ENCODE assay signal across 8 cellular contexts in the genomic region with DNA sequence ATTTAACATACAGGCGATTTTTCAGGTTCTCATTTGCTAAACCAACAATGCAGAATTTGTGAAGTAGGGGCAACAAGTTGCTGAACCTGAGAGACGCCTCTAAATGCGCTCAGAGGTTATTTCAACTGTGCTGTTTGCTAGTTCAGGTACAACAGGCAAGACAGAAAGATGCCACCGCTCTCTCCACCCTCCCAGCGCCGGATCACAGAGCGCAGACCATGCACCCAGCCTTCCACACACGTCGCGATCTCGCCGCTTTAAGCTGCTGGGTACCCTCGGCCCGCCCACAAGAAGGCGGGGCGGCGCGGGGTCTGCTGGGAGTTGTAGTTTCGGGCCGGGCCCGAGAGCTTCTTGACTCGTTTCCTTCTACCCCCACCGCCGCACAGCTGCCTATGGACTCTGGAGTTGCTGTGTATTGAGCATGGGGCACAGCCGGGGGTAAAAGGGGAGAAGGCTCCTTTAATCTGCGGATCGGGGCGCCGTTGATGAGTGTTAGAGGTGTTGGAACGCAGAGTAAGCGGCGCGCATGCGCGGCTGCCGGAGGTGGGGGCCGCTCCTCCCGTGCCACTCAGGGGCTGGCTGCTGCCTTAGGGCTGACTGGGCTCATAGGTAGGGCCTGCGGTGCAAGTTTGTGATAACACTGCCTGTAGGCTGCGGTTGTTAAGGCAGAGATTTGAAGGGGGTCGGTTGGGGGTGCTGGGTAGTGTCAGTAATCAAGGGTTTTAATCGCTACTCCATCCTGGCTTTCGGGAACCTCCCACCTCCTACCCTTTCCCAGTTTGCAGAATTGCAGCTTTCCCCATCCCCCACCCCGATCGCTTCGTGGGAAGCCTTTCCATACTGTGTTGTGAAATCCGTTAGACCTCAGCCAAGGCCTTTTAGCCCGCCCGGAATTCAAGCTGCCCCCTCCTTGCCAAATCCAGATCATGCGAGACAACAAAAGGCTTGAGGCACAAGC. TPM values are rescaled to one million over a fixed set of nuclear protein-coding genes. Genes with fewer than 3 reads are reported as not detected.
DNase-seq lines count a peak whose midpoint lies in the region; TF ChIP-seq lines count a peak whose summit lies in the region.

No MANE protein-coding gene starts in this region.

- DNase-seq in EH (ENCODE audit: low read depth) (peak; percentile 95), H7 (peak; percentile 92), activated gamma-delta T cell (lab: John Stamatoyannopoulos, UW) (peak; percentile 67), fibroblast of the conjunctiva (ENCODE audit: low read depth) (peak; percentile 89)

- no peak for TF ChIP-seq CTCF in Loucy (conservative IDR thresholded peaks at IDR 0.05; ENCODE audit: low read length)
- TF ChIP-seq CTCF in neural cell (IDR thresholded peaks at IDR 0.05; ENCODE audit: poor library complexity, severe bottlenecking) = no peak

- H3K9me3 ChIP-seq in Loucy (ENCODE audit: insufficient read depth, low read depth, low read length) (no peaks in the 10 kb centered on the region), neural cell (ENCODE audit: low read length) (no peaks in the 10 kb centered on the region)

- no peaks in the 10 kb centered on the region for H3K9me3 Mint-ChIP-seq in stimulated activated naive CD8-positive, alpha-beta T cell treated with anti-CD3 and anti-CD28 coated beads, Interleukin-15, Interleukin-2, amounts not matched to agents 100 ng/mL and 50 ng/mL, for 24 hours

- no peaks in the 10 kb centered on the region for H3F3A ChIP-seq in Loucy (ENCODE audit: low read depth)
- H3F3A ChIP-seq in neural cell (ENCODE audit: insufficient read depth, low read length, poor library complexity, severe bottlenecking) = no peaks in the 10 kb centered on the region

- H3K27me3 ChIP-seq in H7 (ENCODE audit: control insufficient read depth, insufficient read depth, low read length) = no peaks in the 10 kb centered on the region
- no peaks in the 10 kb centered on the region for H3K27me3 ChIP-seq in Loucy (ENCODE audit: insufficient read depth, low read length, poor library complexity, severe bottlenecking)
- no peaks in the 10 kb centered on the region for H3K27me3 ChIP-seq in neural cell (ENCODE audit: insufficient read depth, low read depth, low read length)

- TF ChIP-seq RAD21 in neural cell (conservative IDR thresholded peaks at IDR 0.05) = peak; percentile 54

- peak overlapping the region; percentile 66 for H3K9ac ChIP-seq in Loucy (ENCODE audit: low read depth, low read length, poor library complexity, severe bottlenecking)
- peak overlapping the region; percentile 82 for H3K9ac ChIP-seq in neural cell (ENCODE audit: low read length)

- H3K27me3 Mint-ChIP-seq in stimulated activated naive CD8-positive, alpha-beta T cell treated with anti-CD3 and anti-CD28 coated beads, Interleukin-15, Interleukin-2, amounts not matched to agents 100 ng/mL and 50 ng/mL, for 24 hours = peaks cover 15% of the 10 kb centered on the region

- 0 out of 2 replicates have a peak, but pooled peaks have one; percentile 27 for TF ChIP-seq POLR2A in Raji (IDR thresholded peaks at IDR 0.05; ENCODE audit: insufficient read depth, low read depth, low read length)

- H3K36me3 Mint-ChIP-seq in stimulated activated naive CD8-positive, alpha-beta T cell treated with anti-CD3 and anti-CD28 coated beads, Interleukin-15, Interleukin-2, amounts not matched to agents 100 ng/mL and 50 ng/mL, for 24 hours (ENCODE audit: low read depth) = no peaks in the 10 kb centered on the region

- peak overlapping the region; percentile 77 for H3K27ac ChIP-seq in neural cell (ENCODE audit: low read length)

- no peaks in the 10 kb centered on the region for H4K20me1 ChIP-seq in Loucy (ENCODE audit: insufficient read depth, low read length, poor library complexity, severe bottlenecking)
- H4K20me1 ChIP-seq in neural cell (ENCODE audit: insufficient read depth) = no peaks in the 10 kb centered on the region

- no peaks in the 10 kb centered on the region for H3K36me3 ChIP-seq in H7 (replicated peaks; ENCODE audit: control insufficient read depth, insufficient read depth, low read length)
- no peaks in the 10 kb centered on the region for H3K36me3 ChIP-seq in Loucy (ENCODE audit: insufficient read depth, low read length)
- no peaks in the 10 kb centered on the region for H3K36me3 ChIP-seq in neural cell (ENCODE audit: insufficient read depth, low read length)

- peak; percentile 34 for TF ChIP-seq EP300 in neural cell (conservative IDR thresholded peaks at IDR 0.05; ENCODE audit: poor library complexity, severe bottlenecking)

- H3K27ac Mint-ChIP-seq in stimulated activated naive CD8-positive, alpha-beta T cell treated with anti-CD3 and anti-CD28 coated beads, Interleukin-15, Interleukin-2, amounts not matched to agents 100 ng/mL and 50 ng/mL, for 24 hours = peak overlapping the region; percentile 81

- H2AFZ ChIP-seq in Loucy (ENCODE audit: low read length) (peak overlapping the region; percentile 98), neural cell (ENCODE audit: low read depth, low read length) (peak overlapping the region; percentile 91)

- no peaks in the 10 kb centered on the region for H3K4me1 ChIP-seq in Loucy (ENCODE audit: insufficient read depth, low read length, poor library complexity, severe bottlenecking)

- peaks cover 11% of the 10 kb centered on the region for H3K4me1 Mint-ChIP-seq in stimulated activated naive CD8-positive, alpha-beta T cell treated with anti-CD3 and anti-CD28 coated beads, Interleukin-15, Interleukin-2, amounts not matched to agents 100 ng/mL and 50 ng/mL, for 24 hours (ENCODE audit: low read depth)

- H3K4me3 ChIP-seq in H7 (ENCODE audit: insufficient read depth, low read depth, low read length) (peak overlapping the region; percentile 70), Loucy (ENCODE audit: low read length, poor library complexity, severe bottlenecking) (peak overlapping the region; percentile 78), neural cell (ENCODE audit: low read length) (peak overlapping the region; percentile 79)

- H3K9me2 ChIP-seq in Loucy (replicated peaks; ENCODE audit: low read depth, low read length) = no peaks in the 10 kb centered on the region
- H3K9me2 ChIP-seq in neural cell (ENCODE audit: insufficient read depth, low read length) = no peaks in the 10 kb centered on the region

- H3K4me2 ChIP-seq in Loucy (ENCODE audit: low read depth, low read length, poor library complexity, severe bottlenecking) (peak overlapping the region; percentile 65), neural cell (ENCODE audit: low read length) (peak overlapping the region; percentile 98)

- H3K4me3 Mint-ChIP-seq in stimulated activated naive CD8-positive, alpha-beta T cell treated with anti-CD3 and anti-CD28 coated beads, Interleukin-15, Interleukin-2, amounts not matched to agents 100 ng/mL and 50 ng/mL, for 24 hours = peak overlapping the region; percentile 88

- H3K79me2 ChIP-seq in Loucy (ENCODE audit: insufficient read depth, low read length) (no peaks in the 10 kb centered on the region), neural cell (replicated peaks; ENCODE audit: insufficient read depth, low read length) (no peaks in the 10 kb centered on the region)

TF ChIP-seq in neural cell, 6 proteins besides CTCF, POLR2A, EP300 and RAD21:
- TF ChIP-seq, protein P1, sequence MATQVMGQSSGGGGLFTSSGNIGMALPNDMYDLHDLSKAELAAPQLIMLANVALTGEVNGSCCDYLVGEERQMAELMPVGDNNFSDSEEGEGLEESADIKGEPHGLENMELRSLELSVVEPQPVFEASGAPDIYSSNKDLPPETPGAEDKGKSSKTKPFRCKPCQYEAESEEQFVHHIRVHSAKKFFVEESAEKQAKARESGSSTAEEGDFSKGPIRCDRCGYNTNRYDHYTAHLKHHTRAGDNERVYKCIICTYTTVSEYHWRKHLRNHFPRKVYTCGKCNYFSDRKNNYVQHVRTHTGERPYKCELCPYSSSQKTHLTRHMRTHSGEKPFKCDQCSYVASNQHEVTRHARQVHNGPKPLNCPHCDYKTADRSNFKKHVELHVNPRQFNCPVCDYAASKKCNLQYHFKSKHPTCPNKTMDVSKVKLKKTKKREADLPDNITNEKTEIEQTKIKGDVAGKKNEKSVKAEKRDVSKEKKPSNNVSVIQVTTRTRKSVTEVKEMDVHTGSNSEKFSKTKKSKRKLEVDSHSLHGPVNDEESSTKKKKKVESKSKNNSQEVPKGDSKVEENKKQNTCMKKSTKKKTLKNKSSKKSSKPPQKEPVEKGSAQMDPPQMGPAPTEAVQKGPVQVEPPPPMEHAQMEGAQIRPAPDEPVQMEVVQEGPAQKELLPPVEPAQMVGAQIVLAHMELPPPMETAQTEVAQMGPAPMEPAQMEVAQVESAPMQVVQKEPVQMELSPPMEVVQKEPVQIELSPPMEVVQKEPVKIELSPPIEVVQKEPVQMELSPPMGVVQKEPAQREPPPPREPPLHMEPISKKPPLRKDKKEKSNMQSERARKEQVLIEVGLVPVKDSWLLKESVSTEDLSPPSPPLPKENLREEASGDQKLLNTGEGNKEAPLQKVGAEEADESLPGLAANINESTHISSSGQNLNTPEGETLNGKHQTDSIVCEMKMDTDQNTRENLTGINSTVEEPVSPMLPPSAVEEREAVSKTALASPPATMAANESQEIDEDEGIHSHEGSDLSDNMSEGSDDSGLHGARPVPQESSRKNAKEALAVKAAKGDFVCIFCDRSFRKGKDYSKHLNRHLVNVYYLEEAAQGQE (IDR thresholded peaks at IDR 0.05; ENCODE audit: borderline replicate concordance) = peak; percentile 77
- TF ChIP-seq MXI1 (conservative IDR thresholded peaks at IDR 0.05; ENCODE audit: poor library complexity, severe bottlenecking) = peak; percentile 61
- peak; percentile 55 for TF ChIP-seq SMC3 (conservative IDR thresholded peaks at IDR 0.05; ENCODE audit: poor library complexity)
- TF ChIP-seq EZH2 (IDR thresholded peaks at IDR 0.05; ENCODE audit: borderline replicate concordance, insufficient read depth, low read length, poor library complexity, severe bottlenecking) = no peak
- peak; percentile 90 for TF ChIP-seq POLR2AphosphoS5 (IDR thresholded peaks at IDR 0.05)
- TF ChIP-seq TAF1 (IDR thresholded peaks at IDR 0.05; ENCODE audit: low read depth) = peak; percentile 74

RNA-seq across cellular contexts. Expression of a gene that starts 40.3 kb away (rescaled TPM):
- 2.9 and 3.6 TPM in 2 replicates for total RNA-seq in H7 (2014; rRNA removed; shearing (Covaris generic))
- 5.1 and 5.2 TPM in 2 replicates for polyA plus RNA-seq in neural cell
- polyA minus RNA-seq in neural cell = 16.1 and 18.3 TPM in 2 replicates

Comparison
In these comparisons a context has a peak if more than half of its experiments do, and no peak if none do; other contexts are left out.
1. Peak in every context shown above with its lines: DNase-seq, H3K4me3 ChIP-seq and H3K27ac ChIP-seq.